In genomic region chr10:27100800-27101347, GRCh38 we compare ENCODE assay signal across 1 cellular context.
TF ChIP-seq lines count a peak whose summit lies in the region.

No MANE protein-coding gene starts in this region.

TF ChIP-seq in H1, 55 proteins besides CTCF, POLR2A, EP300 and RAD21:
- no peak for TF ChIP-seq GABPA (IDR thresholded peaks at IDR 0.05; ENCODE audit: borderline replicate concordance, insufficient read depth, low read length)
- 0 out of 4 replicates have a peak, but pooled peaks of 1 of the 2 experiments have one; percentile 42 for TF ChIP-seq SIN3A (conservative IDR thresholded peaks at IDR 0.05 in 1 of 2, IDR thresholded peaks at IDR 0.05 in 1 of 2; ENCODE audit: low read depth in 1 of 2, low read length in 2 of 2)
- 0 out of 4 replicates have a peak, but pooled peaks of 1 of the 2 experiments have one; percentile 58 for TF ChIP-seq HDAC2 (IDR thresholded peaks at IDR 0.05; ENCODE audit: borderline replicate concordance in 1 of 2, low read depth in 2 of 2, low read length in 2 of 2)
- no peak for TF ChIP-seq MAX (IDR thresholded peaks at IDR 0.05)
